ENCODE assay signal across 11 cellular contexts in the genomic region with DNA sequence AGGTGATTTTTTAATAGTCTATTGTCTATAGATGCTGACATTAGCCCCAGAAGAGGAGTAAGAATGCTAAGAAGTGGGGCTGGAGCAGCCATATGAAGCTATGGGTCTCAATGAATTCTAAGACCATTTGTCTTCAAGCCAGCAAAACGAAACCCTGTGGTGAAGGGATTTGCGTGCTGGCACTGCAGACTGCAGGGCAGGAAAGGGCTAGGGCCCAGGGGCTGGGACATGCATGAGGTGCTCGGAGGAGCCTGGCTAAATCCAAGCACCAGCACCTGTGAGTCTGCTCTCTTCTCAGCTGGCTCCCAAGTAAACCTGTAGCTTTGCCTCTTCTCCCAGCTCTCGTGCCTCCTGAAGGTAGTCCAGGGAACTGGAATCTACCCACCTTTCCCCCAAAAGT. TPM values are rescaled to one million over a fixed set of nuclear protein-coding genes. Genes with fewer than 3 reads are reported as not detected.
DNase-seq lines count a peak whose midpoint lies in the region; ATAC-seq and TF ChIP-seq lines count a peak whose summit lies in the region.
"Had no signal": no experiment of that assay in that cellular context is flagged by ENCODE, and none has a peak within 500 bp of the region (broad histone marks: within the 10 kb centered on the region; RNA-seq: fewer than 3 reads in every experiment).

No MANE protein-coding gene starts in this region.

- H4K8ac ChIP-seq in mesenchymal stem cell (ENCODE audit: low read length) = no peak overlapping the region

- TF ChIP-seq CTCF in type B pancreatic cell (conservative IDR thresholded peaks at IDR 0.05) (no peak), tibial nerve (IDR thresholded peaks at IDR 0.05) (no peak)

- H3K4me3 Mint-ChIP-seq in activated T-helper 2 cell treated with anti-CD3 and anti-CD28 coated beads, Interferon-gamma antibody, Interleukin-2, Interleukin-4, amounts not matched to agents 10 μg/mL and 5 μg/mL and 100 μg/mL, durations not matched to agents 14 hours and 24 hours and 36 hours (ENCODE audit: low read depth) = peak overlapping the region; percentile 54
- peak overlapping the region; percentile 79 for H3K4me3 Mint-ChIP-seq in type B pancreatic cell

- H3K4me1 ChIP-seq in mesenchymal stem cell (ENCODE audit: control insufficient read depth, insufficient read depth, low read depth, low read length) (peaks cover 4% of the 10 kb centered on the region), tibial nerve (peaks cover 0 to 30% (median 14%) of the 10 kb centered on the region in 4 donors)

- peak overlapping the region; percentile 54 for H3K9ac ChIP-seq in mesenchymal stem cell (ENCODE audit: low read length)

- no peak overlapping the region for H3K4ac ChIP-seq in mesenchymal stem cell (ENCODE audit: low read depth in 1 of 2, low read length in 2 of 2)

- H2BK15ac ChIP-seq in mesenchymal stem cell (ENCODE audit: low read depth, poor library complexity, severe bottlenecking) = no peak overlapping the region

- H3K18ac ChIP-seq in mesenchymal stem cell (ENCODE audit: low read depth in 1 of 2, low read length in 2 of 2) = no peak overlapping the region

- H3K36me3 Mint-ChIP-seq in activated T-helper 2 cell treated with anti-CD3 and anti-CD28 coated beads, Interferon-gamma antibody, Interleukin-2, Interleukin-4, amounts not matched to agents 10 μg/mL and 5 μg/mL and 100 μg/mL, durations not matched to agents 14 hours and 24 hours and 36 hours (ENCODE audit: low read depth) = peaks cover 58% of the 10 kb centered on the region
- H3K36me3 Mint-ChIP-seq in type B pancreatic cell = peaks cover 10% of the 10 kb centered on the region

- no peak overlapping the region for H3K23ac ChIP-seq in mesenchymal stem cell (ENCODE audit: low read length in 2 of 2)

- H3K4me1 Mint-ChIP-seq in activated T-helper 2 cell treated with anti-CD3 and anti-CD28 coated beads, Interferon-gamma antibody, Interleukin-2, Interleukin-4, amounts not matched to agents 10 μg/mL and 5 μg/mL and 100 μg/mL, durations not matched to agents 14 hours and 24 hours and 36 hours (ENCODE audit: low read depth) = peaks cover 22% of the 10 kb centered on the region
- peaks cover 18% of the 10 kb centered on the region for H3K4me1 Mint-ChIP-seq in type B pancreatic cell (ENCODE audit: unreplicated experiment)

- no peak overlapping the region for H2AFZ ChIP-seq in mesenchymal stem cell (ENCODE audit: low read depth, low read length)

- intact Hi-C loops in left ventricle myocardium superior (cut with micrococcal nuclease) = no loop called here
- intact Hi-C loops in left cardiac atrium (cut with DNase I) = no loop called here
- intact Hi-C loops in activated T-helper 2 cell treated with anti-CD3 and anti-CD28 coated beads, Interferon-gamma antibody, Interleukin-2, Interleukin-4, amounts not matched to agents 10 μg/mL and 5 μg/mL and 100 μg/mL, durations not matched to agents 14 hours and 24 hours and 36 hours (cut with micrococcal nuclease) = loop anchor here (5.0 kb wide), 1 partner anchor 40 kb away; a partner anchor contains a TSS

- WGBS in mesenchymal stem cell = 97% methylated on average over 3 of the region's 4 CpGs
- WGBS in tibial nerve, 2 donors = 83 to 84% methylated on average over 4 of the region's 4 CpGs

- no peak overlapping the region for H3K4me2 ChIP-seq in mesenchymal stem cell (ENCODE audit: low read length, poor library complexity, severe bottlenecking)

- H3K14ac ChIP-seq in mesenchymal stem cell (ENCODE audit: low read length in 2 of 2) = no peak overlapping the region

- H3K27ac ChIP-seq in mesenchymal stem cell (ENCODE audit: low read length, poor library complexity, severe bottlenecking) (no peak overlapping the region), tibial nerve (peak overlapping the region in 2 of 4 donors; percentile 82 to 98)

- H2BK12ac ChIP-seq in mesenchymal stem cell (ENCODE audit: low read length in 2 of 2) = peak overlapping the region in 1 of 2 experiments; percentile 10

- H3K79me1 ChIP-seq in mesenchymal stem cell (replicated peaks; ENCODE audit: low read length, poor library complexity, severe bottlenecking) = peaks cover 17% of the 10 kb centered on the region

- H3K4me3 ChIP-seq in mesenchymal stem cell (ENCODE audit: insufficient read depth in 1 of 2, low read depth in 1 of 2, low read length in 2 of 2) = no peak overlapping the region
- no peak overlapping the region for H3K4me3 ChIP-seq in tibial nerve

- H2AK5ac ChIP-seq in mesenchymal stem cell (ENCODE audit: low read length, severe bottlenecking) = no peak overlapping the region

- H2BK120ac ChIP-seq in mesenchymal stem cell (ENCODE audit: low read depth, low read length) = no peak overlapping the region

- DNase-seq in left ventricle myocardium superior (peak; percentile 28), left cardiac atrium (no peak), mesenchymal stem cell (no peak), type B pancreatic cell (ENCODE audit: extremely low spot score, unreplicated experiment) (no peak), anterior cingulate cortex (lab: John Stamatoyannopoulos, UW) (no peak), tibial nerve (ENCODE audit: low spot score in 2 of 2) (no peak), GM19240 (ENCODE audit: insufficient read length, low spot score) (no peak)
- no peak for DNase-seq in activated T-helper 2 cell treated with anti-CD3 and anti-CD28 coated beads, Interferon-gamma antibody, Interleukin-2, Interleukin-4, amounts not matched to agents 10 μg/mL and 5 μg/mL and 100 μg/mL, durations not matched to agents 14 hours and 24 hours and 36 hours (ENCODE audit: low spot score)
- DNase-seq: aorta; NCI-H2107; stimulated activated CD4-positive, alpha-beta T cell treated with anti-CD3 and anti-CD28 coated beads, Interleukin-1b, Interleukin-23, amount 100 ng/mL, for 48 hours had no signal

- H3K27me3 ChIP-seq in mesenchymal stem cell (ENCODE audit: control insufficient read depth in 1 of 2, insufficient read depth in 1 of 2, low read length in 2 of 2) (no peaks in the 10 kb centered on the region), tibial nerve (no peaks in the 10 kb centered on the region)

- ATAC-seq in left ventricle myocardium superior (no peak), left cardiac atrium (no peak)

- TF ChIP-seq POLR2A in tibial nerve (IDR thresholded peaks at IDR 0.05) = no peak

- H3K9me3 Mint-ChIP-seq in activated T-helper 2 cell treated with anti-CD3 and anti-CD28 coated beads, Interferon-gamma antibody, Interleukin-2, Interleukin-4, amounts not matched to agents 10 μg/mL and 5 μg/mL and 100 μg/mL, durations not matched to agents 14 hours and 24 hours and 36 hours = no peaks in the 10 kb centered on the region
- no peaks in the 10 kb centered on the region for H3K9me3 Mint-ChIP-seq in type B pancreatic cell

- peak overlapping the region; percentile 52 for H3K27ac Mint-ChIP-seq in activated T-helper 2 cell treated with anti-CD3 and anti-CD28 coated beads, Interferon-gamma antibody, Interleukin-2, Interleukin-4, amounts not matched to agents 10 μg/mL and 5 μg/mL and 100 μg/mL, durations not matched to agents 14 hours and 24 hours and 36 hours
- H3K27ac Mint-ChIP-seq in type B pancreatic cell = peak overlapping the region; percentile 21

- H3K36me3 ChIP-seq in mesenchymal stem cell (ENCODE audit: control insufficient read depth in 1 of 2, insufficient read depth in 2 of 2, low read depth in 1 of 2, low read length in 2 of 2) = peaks cover 42 to 56% of the 10 kb centered on the region in 2 experiments
- peaks cover 0 to 51% (median 0%) of the 10 kb centered on the region in 3 donors for H3K36me3 ChIP-seq in tibial nerve

- no peaks in the 10 kb centered on the region for H3K27me3 Mint-ChIP-seq in activated T-helper 2 cell treated with anti-CD3 and anti-CD28 coated beads, Interferon-gamma antibody, Interleukin-2, Interleukin-4, amounts not matched to agents 10 μg/mL and 5 μg/mL and 100 μg/mL, durations not matched to agents 14 hours and 24 hours and 36 hours (ENCODE audit: low read depth)
- no peaks in the 10 kb centered on the region for H3K27me3 Mint-ChIP-seq in type B pancreatic cell

- no peaks in the 10 kb centered on the region for H3K9me3 ChIP-seq in mesenchymal stem cell (ENCODE audit: control insufficient read depth, low read length)
- H3K9me3 ChIP-seq in tibial nerve = no peaks in the 10 kb centered on the region

- no peak for TF ChIP-seq EP300 in tibial nerve (IDR thresholded peaks at IDR 0.05)

- H2BK5ac ChIP-seq in mesenchymal stem cell (ENCODE audit: low read depth, low read length, poor library complexity, severe bottlenecking) = no peak overlapping the region

- H4K91ac ChIP-seq in mesenchymal stem cell (ENCODE audit: low read length) = no peak overlapping the region

RNA-seq across cellular contexts. Expression of a gene that starts 1.3 kb away (rescaled TPM):
- total RNA-seq in left ventricle myocardium superior (11.7 TPM), left cardiac atrium (10 to 100 TPM; 14.1 to 20.2 TPM), type B pancreatic cell (ENCODE audit: low replicate concordance) (27.1 and 33.5 TPM in 2 replicates), tibial nerve (10 to 100 TPM; 44.8 to 99.3 (median 61.7) TPM)
- 46.5 and 46.9 TPM in 2 replicates for total RNA-seq in activated T-helper 2 cell treated with anti-CD3 and anti-CD28 coated beads, Interferon-gamma antibody, Interleukin-2, Interleukin-4, amounts not matched to agents 10 μg/mL and 5 μg/mL and 100 μg/mL, durations not matched to agents 14 hours and 24 hours and 36 hours
- polyA plus RNA-seq in mesenchymal stem cell (2013, experiment 1 of 2) = 16.6 TPM
- polyA plus RNA-seq in mesenchymal stem cell (2013, experiment 2 of 2) = 16.7 TPM

RNA-seq across cellular contexts. Expression of a gene that starts 27.3 kb away (rescaled TPM):
- total RNA-seq in left ventricle myocardium superior (53.9 TPM), left cardiac atrium (10 to 100 TPM; 50.7 to 61.6 TPM), type B pancreatic cell (ENCODE audit: low replicate concordance) (131 and 139 TPM in 2 replicates), tibial nerve (100 to 1,000 TPM; 104 to 138 (median 121) TPM)
- 50.0 and 55.3 TPM in 2 replicates for total RNA-seq in activated T-helper 2 cell treated with anti-CD3 and anti-CD28 coated beads, Interferon-gamma antibody, Interleukin-2, Interleukin-4, amounts not matched to agents 10 μg/mL and 5 μg/mL and 100 μg/mL, durations not matched to agents 14 hours and 24 hours and 36 hours
- 89.1 TPM for polyA plus RNA-seq in mesenchymal stem cell (2013, experiment 1 of 2)
- polyA plus RNA-seq in mesenchymal stem cell (2013, experiment 2 of 2) = 80.7 TPM

RNA-seq across cellular contexts. Expression of a gene that starts 30.8 kb away (rescaled TPM):
- total RNA-seq in left ventricle myocardium superior (29.2 TPM), left cardiac atrium (10 to 100 TPM; 21.7 to 24.7 TPM), type B pancreatic cell (ENCODE audit: low replicate concordance) (32.6 and 37.1 TPM in 2 replicates), tibial nerve (10 to 100 TPM in 3 of 4 donors, 1 to 10 TPM in 1; 8.2 to 33.0 (median 16.2) TPM)
- total RNA-seq in activated T-helper 2 cell treated with anti-CD3 and anti-CD28 coated beads, Interferon-gamma antibody, Interleukin-2, Interleukin-4, amounts not matched to agents 10 μg/mL and 5 μg/mL and 100 μg/mL, durations not matched to agents 14 hours and 24 hours and 36 hours = 33.0 and 35.2 TPM in 2 replicates
- polyA plus RNA-seq in mesenchymal stem cell (2013, experiment 1 of 2) = 112 TPM
- 116 TPM for polyA plus RNA-seq in mesenchymal stem cell (2013, experiment 2 of 2)
